Comparison of ENCODE assay signal across 1 cellular context in genomic region chr15:25241241-25241801, GRCh38.
TF ChIP-seq lines count a peak whose summit lies in the region.

No MANE protein-coding gene starts in this region.

TF ChIP-seq in WTC11, 78 proteins besides CTCF, POLR2A, EP300 and RAD21 (continued from another document):
- TF ChIP-seq PRDM15 (CRISPR knock-in tag; IDR thresholded peaks at IDR 0.05) = no peak
- TF ChIP-seq, protein P1, sequence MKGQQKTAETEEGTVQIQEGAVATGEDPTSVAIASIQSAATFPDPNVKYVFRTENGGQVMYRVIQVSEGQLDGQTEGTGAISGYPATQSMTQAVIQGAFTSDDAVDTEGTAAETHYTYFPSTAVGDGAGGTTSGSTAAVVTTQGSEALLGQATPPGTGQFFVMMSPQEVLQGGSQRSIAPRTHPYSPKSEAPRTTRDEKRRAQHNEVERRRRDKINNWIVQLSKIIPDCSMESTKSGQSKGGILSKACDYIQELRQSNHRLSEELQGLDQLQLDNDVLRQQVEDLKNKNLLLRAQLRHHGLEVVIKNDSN (CRISPR knock-in tag; IDR thresholded peaks at IDR 0.05) = no peak
- no peak for TF ChIP-seq GABPB1 (CRISPR knock-in tag; IDR thresholded peaks at IDR 0.05)
- no peak for TF ChIP-seq ZNF671 (CRISPR knock-in tag; IDR thresholded peaks at IDR 0.05)
